14 cellular contexts compared by ENCODE assay signal in the genomic region with DNA sequence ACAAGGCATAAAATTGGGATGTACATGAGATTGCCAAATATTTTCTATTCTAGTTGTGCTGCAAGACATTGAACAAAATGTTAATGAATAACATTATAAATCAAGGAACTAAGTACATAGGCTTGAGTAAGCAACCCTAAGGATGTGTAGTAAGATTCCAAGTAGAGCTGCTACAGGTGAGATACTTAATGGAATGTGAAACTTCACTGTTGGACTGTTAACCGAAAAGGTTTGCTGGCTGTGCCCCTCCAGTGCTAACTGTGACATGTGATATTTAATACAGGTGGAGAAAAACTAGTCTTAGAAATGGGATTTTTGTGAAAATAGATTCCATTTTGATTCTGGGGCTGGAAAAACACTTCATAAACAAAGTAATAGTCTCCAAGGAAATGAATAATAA. TPM values are rescaled to one million over a fixed set of nuclear protein-coding genes. Genes with fewer than 3 reads are reported as not detected.
DNase-seq lines count a peak whose midpoint lies in the region; ATAC-seq, FAIRE-seq and TF ChIP-seq lines count a peak whose summit lies in the region.
"Had no signal": no experiment of that assay in that cellular context is flagged by ENCODE, and none has a peak within 500 bp of the region (broad histone marks: within the 10 kb centered on the region; RNA-seq: fewer than 3 reads in every experiment).

No MANE protein-coding gene starts in this region.

- TF ChIP-seq EP300 in A549 (IDR thresholded peaks at IDR 0.05): no peak

- H3K27me3 ChIP-seq in pancreas: no peaks in the 10 kb centered on the region
- no peaks in the 10 kb centered on the region for H3K27me3 ChIP-seq in breast epithelium
- H3K27me3 ChIP-seq: BLaER1 had no signal

- H3K4me3 ChIP-seq in A549 (no peak overlapping the region), pancreas (no peak overlapping the region), breast epithelium (no peak overlapping the region)
- H3K4me3 ChIP-seq: BLaER1 had no signal

- TF ChIP-seq CTCF in A549 (IDR thresholded peaks at IDR 0.05) (no peak), pancreas (IDR thresholded peaks at IDR 0.05) (no peak), breast epithelium (IDR thresholded peaks at IDR 0.05) (no peak)

- H3K27ac ChIP-seq in A549 (no peak overlapping the region), pancreas (peak overlapping the region in 1 of 4 donors; percentile 42), breast epithelium (no peak overlapping the region)
- H3K27ac ChIP-seq: BLaER1 had no signal

- H3K9me3 ChIP-seq in A549 (no peaks in the 10 kb centered on the region), pancreas (no peaks in the 10 kb centered on the region), breast epithelium (no peaks in the 10 kb centered on the region)
- H3K9me3 ChIP-seq: BLaER1 had no signal

- no peak for TF ChIP-seq POLR2A in A549 (IDR thresholded peaks at IDR 0.05; ENCODE audit: low read length)
- TF ChIP-seq POLR2A in H54 (IDR thresholded peaks at IDR 0.05; ENCODE audit: low read depth, low read length): no peak
- no peak for TF ChIP-seq POLR2A in breast epithelium (IDR thresholded peaks at IDR 0.05)

- WGBS in A549 (ENCODE audit: missing lambda C conversion rate): 91% methylated on average over 1 of the region's 1 CpG
- 27 to 31% methylated on average over 1 of the region's 1 CpG for WGBS in pancreas, 2 donors

- CTCF ChIA-PET in A549 (lab: Yijun Ruan, JAX): interaction anchor here (1.2 to 1.6 kb wide), 2 partner anchors 9 to 51 kb away, joined by 3 to 7 read pairs; no protein-coding TSS in a partner anchor

- ATAC-seq in A549: no peak
- peak; percentile 11 to 42 (median 24) for ATAC-seq in pancreas

- POLR2A ChIA-PET in A549 (lab: Yijun Ruan, JAX): interaction anchor here (0.7 kb wide), 1 partner anchor 112 kb away, joined by 3 read pairs; no protein-coding TSS in a partner anchor

- H3K36me3 ChIP-seq in pancreas (peaks cover 0 to 7% (median 6%) of the 10 kb centered on the region in 3 donors), breast epithelium (no peaks in the 10 kb centered on the region)

- H3K4me1 ChIP-seq in A549: peaks cover 21% of the 10 kb centered on the region
- H3K4me1 ChIP-seq in pancreas: peaks cover 0 to 8% (median 5%) of the 10 kb centered on the region in 3 donors
- H3K4me1 ChIP-seq in breast epithelium: no peaks in the 10 kb centered on the region
- H3K4me1 ChIP-seq: BLaER1 had no signal

- H3K4me2 ChIP-seq in A549: peak overlapping the region; percentile 24; the same call in 2 of the 3 replicates
- H3K4me2 ChIP-seq: BLaER1 had no signal

- FAIRE-seq in A549 (lab: Jason Lieb, UNC) (no peak), H54 (lab: Jason Lieb, UNC) (peak; percentile 15), pancreas (lab: Jason Lieb, UNC) (no peak)

- no peak for TF ChIP-seq RAD21 in A549 (conservative IDR thresholded peaks at IDR 0.05 in 1 of 2, IDR thresholded peaks at IDR 0.05 in 1 of 2)

- intact Hi-C loops in pancreas (cut with DNase I): no loop called here
- intact Hi-C loops in breast epithelium (cut with DNase I; ENCODE audit: low total_unique reads): no loop called here

- no peak for DNase-seq in A549 (ENCODE audit: low read depth in 1 of 2, low spot score in 1 of 2)
- DNase-seq in H54 (ENCODE audit: insufficient read length, low spot score): no peak
- peak; percentile 50 for DNase-seq in kidney tubule cell (ENCODE audit: low spot score)
- DNase-seq in pancreas: no peak
- no peak for DNase-seq in NCI-H1417 treated with DMSO at 0.1 percent for 48 hours (lab: John Stamatoyannopoulos, UW)
- no peak for DNase-seq in DMS153 treated with DMSO at 0.1 percent for 48 hours (lab: John Stamatoyannopoulos, UW; ENCODE audit: unreplicated experiment)
- no peak for DNase-seq in breast epithelium (ENCODE audit: low spot score in 2 of 2)
- DNase-seq: CD4-positive, alpha-beta memory T cell; DMS153; DMS79 treated with DMSO at 0.1 percent for 48 hours; GF-D8; GOT3; H9 had no signal

TF ChIP-seq in A549, 52 proteins besides CTCF, POLR2A, EP300 and RAD21:
- TF ChIP-seq HOXB5 (CRISPR knock-in tag; IDR thresholded peaks at IDR 0.05): no peak
- TF ChIP-seq CEBPB (IDR thresholded peaks at IDR 0.05): no peak
- no peak for TF ChIP-seq NR3C1 (IDR thresholded peaks at IDR 0.05)
- no peak for TF ChIP-seq JUNB (IDR thresholded peaks at IDR 0.05)
- TF ChIP-seq MYC (IDR thresholded peaks at IDR 0.05; ENCODE audit: borderline replicate concordance, low read length): no peak
- TF ChIP-seq HDAC2 (IDR thresholded peaks at IDR 0.05): no peak
- no peak for TF ChIP-seq RNF2 (IDR thresholded peaks at IDR 0.05; ENCODE audit: borderline replicate concordance, low read depth)
- TF ChIP-seq EHF (CRISPR knock-in tag; IDR thresholded peaks at IDR 0.05): no peak
- TF ChIP-seq, protein P1, sequence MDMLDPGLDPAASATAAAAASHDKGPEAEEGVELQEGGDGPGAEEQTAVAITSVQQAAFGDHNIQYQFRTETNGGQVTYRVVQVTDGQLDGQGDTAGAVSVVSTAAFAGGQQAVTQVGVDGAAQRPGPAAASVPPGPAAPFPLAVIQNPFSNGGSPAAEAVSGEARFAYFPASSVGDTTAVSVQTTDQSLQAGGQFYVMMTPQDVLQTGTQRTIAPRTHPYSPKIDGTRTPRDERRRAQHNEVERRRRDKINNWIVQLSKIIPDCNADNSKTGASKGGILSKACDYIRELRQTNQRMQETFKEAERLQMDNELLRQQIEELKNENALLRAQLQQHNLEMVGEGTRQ (IDR thresholded peaks at IDR 0.05): no peak
- TF ChIP-seq TP53 (CRISPR knock-in tag; IDR thresholded peaks at IDR 0.05): no peak
- TF ChIP-seq, protein P2, sequence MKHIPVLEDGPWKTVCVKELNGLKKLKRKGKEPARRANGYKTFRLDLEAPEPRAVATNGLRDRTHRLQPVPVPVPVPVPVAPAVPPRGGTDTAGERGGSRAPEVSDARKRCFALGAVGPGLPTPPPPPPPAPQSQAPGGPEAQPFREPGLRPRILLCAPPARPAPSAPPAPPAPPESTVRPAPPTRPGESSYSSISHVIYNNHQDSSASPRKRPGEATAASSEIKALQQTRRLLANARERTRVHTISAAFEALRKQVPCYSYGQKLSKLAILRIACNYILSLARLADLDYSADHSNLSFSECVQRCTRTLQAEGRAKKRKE (CRISPR knock-in tag; IDR thresholded peaks at IDR 0.05; ENCODE audit: low read depth): no peak
- TF ChIP-seq NPAS2 (CRISPR knock-in tag; IDR thresholded peaks at IDR 0.05; ENCODE audit: borderline replicate concordance): no peak

RNA-seq across cellular contexts. Expression of a gene that starts 52.4 kb away (rescaled TPM):
- 13.8 and 13.9 TPM in 2 replicates for polyA plus RNA-seq in A549 (2011; rRNA removed)
- polyA plus RNA-seq in A549 (2012; cell fraction: cytosol; rRNA removed): 3.2 and 4.0 TPM in 2 replicates
- 5.5 and 7.9 TPM in 2 replicates for polyA plus RNA-seq in A549 (2012; cell fraction: nucleus; rRNA removed)
- 8.8 to 11.1 TPM (median 10.1 TPM) in 3 replicates for polyA plus RNA-seq in A549 (2017; fragmentation: RNase III; extraction: RNeasy Plus Mini Kit Qiagen cat#74134 plus additional on column Dnase treatment)
- polyA minus RNA-seq in A549 (2011; rRNA and poly(A)+ RNA removed): 27.4 and 34.4 TPM in 2 replicates
- 10 to 100 TPM in 2 of 6 donors, 1 to 10 TPM in 4; 7.1 to 12.2 (median 7.9) TPM for total RNA-seq in pancreas
- polyA plus RNA-seq in pancreas: 1 to 10 TPM; 5.9 to 8.0 TPM
- total RNA-seq in breast epithelium: 10 to 100 TPM; 12.1 to 19.8 (median 16.5) TPM

Comparison
In these comparisons a context has a peak if more than half of its experiments do, and no peak if none do; other contexts are left out.
1. ATAC-seq: peak in pancreas (4 of 4); none in A549 (0 of 2).